1 cellular context compared by ENCODE assay signal in genomic region chr6:167825759-167826229, GRCh38.
TF ChIP-seq lines count a peak whose summit lies in the region.

No MANE protein-coding gene starts in this region.

TF ChIP-seq in HepG2, 621 proteins besides CTCF, POLR2A, EP300 and RAD21 (continued from another document and continues in another):
- 0 out of 2 replicates have a peak, but pooled peaks have one; percentile 19 for TF ChIP-seq TFDP1 (CRISPR knock-in tag; IDR thresholded peaks at IDR 0.05; ENCODE audit: borderline replicate concordance)
- TF ChIP-seq FOXC1 (CRISPR knock-in tag; IDR thresholded peaks at IDR 0.05; ENCODE audit: borderline replicate concordance): no peak; the same call in 1 of the 2 replicates
- no peak for TF ChIP-seq MATR3 (CRISPR knock-in tag; IDR thresholded peaks at IDR 0.05)
- no peak for TF ChIP-seq NFIB (CRISPR knock-in tag; IDR thresholded peaks at IDR 0.05; ENCODE audit: borderline replicate concordance)
- TF ChIP-seq ZFP36 (IDR thresholded peaks at IDR 0.05; ENCODE audit: borderline replicate concordance, low read depth, low read length, partially characterized antibody): no peak
- TF ChIP-seq SKIL (CRISPR knock-in tag; IDR thresholded peaks at IDR 0.05; ENCODE audit: borderline replicate concordance): no peak
- TF ChIP-seq ZNF414 (CRISPR knock-in tag; IDR thresholded peaks at IDR 0.05): no peak
- no peak for TF ChIP-seq ZFP36L1 (CRISPR knock-in tag; IDR thresholded peaks at IDR 0.05)
- TF ChIP-seq SATB2 (CRISPR knock-in tag; IDR thresholded peaks at IDR 0.05): no peak
- no peak for TF ChIP-seq TSC22D2 (CRISPR knock-in tag; IDR thresholded peaks at IDR 0.05; ENCODE audit: borderline replicate concordance)
- TF ChIP-seq ZNF33B (CRISPR knock-in tag; IDR thresholded peaks at IDR 0.05): no peak
- no peak for TF ChIP-seq ZNF24 (IDR thresholded peaks at IDR 0.05)
- no peak; the same call in 1 of the 2 replicates for TF ChIP-seq PITX1 (CRISPR knock-in tag; IDR thresholded peaks at IDR 0.05)
- TF ChIP-seq ZNF576 (CRISPR knock-in tag; IDR thresholded peaks at IDR 0.05): peak; percentile 76; the same call in 1 of the 2 replicates
- TF ChIP-seq NCOA1 (CRISPR knock-in tag; IDR thresholded peaks at IDR 0.05): no peak
- no peak for TF ChIP-seq GTF2F1 (IDR thresholded peaks at IDR 0.05; ENCODE audit: low read length)
- TF ChIP-seq KDM2A (CRISPR knock-in tag; IDR thresholded peaks at IDR 0.05; ENCODE audit: borderline replicate concordance, low read depth): peak; percentile 69
- no peak for TF ChIP-seq ZNF136 (CRISPR knock-in tag; IDR thresholded peaks at IDR 0.05; ENCODE audit: low read depth)
- TF ChIP-seq RERE (CRISPR knock-in tag; IDR thresholded peaks at IDR 0.05; ENCODE audit: low read depth): no peak
- TF ChIP-seq SRSF1 (optimal IDR thresholded peaks at IDR 0.05; ENCODE audit: low read depth, low read length): peak; percentile 63
- no peak for TF ChIP-seq ZBTB46 (CRISPR knock-in tag; IDR thresholded peaks at IDR 0.05; ENCODE audit: borderline replicate concordance)
- TF ChIP-seq ZBTB10 (CRISPR knock-in tag; IDR thresholded peaks at IDR 0.05; ENCODE audit: borderline replicate concordance): peak; percentile 7; the same call in 1 of the 2 replicates
- no peak for TF ChIP-seq KDM4B (CRISPR knock-in tag; IDR thresholded peaks at IDR 0.05)
- TF ChIP-seq E2F2 (CRISPR knock-in tag; IDR thresholded peaks at IDR 0.05; ENCODE audit: borderline replicate concordance): no peak
- TF ChIP-seq SNAPC5 (CRISPR knock-in tag; IDR thresholded peaks at IDR 0.05; ENCODE audit: borderline replicate concordance): no peak
- TF ChIP-seq MEF2D (CRISPR knock-in tag; IDR thresholded peaks at IDR 0.05): no peak
- TF ChIP-seq ZNF710 (CRISPR knock-in tag; IDR thresholded peaks at IDR 0.05; ENCODE audit: borderline replicate concordance): no peak
- TF ChIP-seq SKI (IDR thresholded peaks at IDR 0.05; ENCODE audit: partially characterized antibody): no peak
- no peak for TF ChIP-seq ZNF549 (CRISPR knock-in tag; IDR thresholded peaks at IDR 0.05)
- TF ChIP-seq BCL3 (CRISPR knock-in tag; IDR thresholded peaks at IDR 0.05): no peak; the same call in 1 of the 2 replicates
